In genomic region chrX:114162068-114162735, GRCh38 we compare ENCODE assay signal across 16 cellular contexts.
DNase-seq lines count a peak whose midpoint lies in the region; ATAC-seq and TF ChIP-seq lines count a peak whose summit lies in the region.
"Had no signal": no experiment of that assay in that cellular context is flagged by ENCODE, and none has a peak within 500 bp of the region (broad histone marks: within the 10 kb centered on the region; RNA-seq: fewer than 3 reads in every experiment).

No MANE protein-coding gene starts in this region.

- H4K20me1 ChIP-seq in H9 (ENCODE audit: control insufficient read depth, insufficient read depth, insufficient read length): no peaks in the 10 kb centered on the region

- H3K23ac ChIP-seq in H9 (ENCODE audit: insufficient read length, low read depth, low read length): no peak overlapping the region

- no CpG with 5 or more reads among the region's 9 CpGs for WGBS in H9 (ENCODE audit: extremely low coverage, insufficient read length, low lambda C conversion rate)

- no peaks in the 10 kb centered on the region for H3K9me3 ChIP-seq in H9 (ENCODE audit: control insufficient read depth, low read depth, low read length)
- no peaks in the 10 kb centered on the region for H3K9me3 ChIP-seq in SJCRH30 (replicated peaks)
- H3K9me3 ChIP-seq in CD4-positive, alpha-beta T cell (ENCODE audit: control insufficient read depth, low read length): no peaks in the 10 kb centered on the region
- H3K9me3 ChIP-seq: lower lobe of right lung had no signal

- H4K91ac ChIP-seq in H9 (ENCODE audit: insufficient read length, low read depth, low read length): no peak overlapping the region

- no peak overlapping the region for H2AFZ ChIP-seq in H9 (ENCODE audit: low read length)

- no peaks in the 10 kb centered on the region for H3K79me1 ChIP-seq in H9 (ENCODE audit: insufficient read depth, low read depth, low read length, poor library complexity, severe bottlenecking)

- no peak overlapping the region for H2BK20ac ChIP-seq in H9 (ENCODE audit: low read depth, low read length, poor library complexity, severe bottlenecking)

- H3K27ac ChIP-seq in H9 (ENCODE audit: insufficient read length, low read depth, low read length) (no peak overlapping the region), SJCRH30 (peak overlapping the region; percentile 81)
- no peak overlapping the region for H3K27ac ChIP-seq in CD4-positive, alpha-beta T cell (ENCODE audit: low read depth, low read length)
- H3K27ac ChIP-seq: epithelial cell of prostate, lower lobe of right lung had no signal

- H2BK120ac ChIP-seq in H9 (ENCODE audit: low read depth, low read length, poor library complexity, severe bottlenecking): no peak overlapping the region

- no peak overlapping the region for H3K4me3 Mint-ChIP-seq in H9
- H3K4me3 Mint-ChIP-seq in CD4-positive, alpha-beta T cell: no peak overlapping the region
- H3K4me3 Mint-ChIP-seq: CD8-positive, alpha-beta T cell had no signal

- H3K56ac ChIP-seq in H9 (ENCODE audit: insufficient read length, low read depth, low read length): no peak overlapping the region

- H3K4me1 ChIP-seq in H9 (ENCODE audit: insufficient read depth, low read length) (no peaks in the 10 kb centered on the region), SJCRH30 (peaks cover 21% of the 10 kb centered on the region)
- H3K4me1 ChIP-seq: lower lobe of right lung had no signal

- H3K4me3 ChIP-seq in GM06990 (replicated peaks; ENCODE audit: low read depth, low read length) (no peak overlapping the region), SJCRH30 (no peak overlapping the region; the same call in 1 of the 2 replicates)
- H3K4me3 ChIP-seq: lower lobe of right lung had no signal

- H3K27ac Mint-ChIP-seq in H9: no peak overlapping the region
- no peak overlapping the region for H3K27ac Mint-ChIP-seq in CD4-positive, alpha-beta T cell
- H3K27ac Mint-ChIP-seq: CD8-positive, alpha-beta T cell had no signal

- H4K5ac ChIP-seq in H9 (ENCODE audit: insufficient read length, low read depth, low read length): no peak overlapping the region

- H3K36me3 ChIP-seq in GM06990 (ENCODE audit: control insufficient read depth, insufficient read depth, low read length) (no peaks in the 10 kb centered on the region), SJCRH30 (no peaks in the 10 kb centered on the region)
- H3K36me3 ChIP-seq: lower lobe of right lung had no signal

- no peak overlapping the region for H3T11ph ChIP-seq in H9 (ENCODE audit: low read length)

- no peak overlapping the region for H3K9ac ChIP-seq in H9 (ENCODE audit: extremely low read depth, insufficient read length, low read length)

- H3K27me3 Mint-ChIP-seq in H9 (ENCODE audit: low read depth): no peaks in the 10 kb centered on the region
- H3K27me3 Mint-ChIP-seq in CD4-positive, alpha-beta T cell: no peaks in the 10 kb centered on the region

- H3K9me3 Mint-ChIP-seq in H9: peaks cover 12 to 15% of the 10 kb centered on the region in 2 experiments
- peaks cover 5% of the 10 kb centered on the region for H3K9me3 Mint-ChIP-seq in CD4-positive, alpha-beta T cell

- ATAC-seq in CD4-positive, alpha-beta T cell (ENCODE audit: poor library complexity): no peak
- ATAC-seq: CD8-positive, alpha-beta T cell; lower lobe of right lung had no signal

- POLR2A ChIA-PET in CD4-positive, alpha-beta T cell (lab: Charles Lee): no interaction called here

- H3K27me3 ChIP-seq in GM06990 (replicated peaks; ENCODE audit: control insufficient read depth, insufficient read depth, low read length) (no peaks in the 10 kb centered on the region), H9 (ENCODE audit: insufficient read depth, low read length) (no peaks in the 10 kb centered on the region), SJCRH30 (no peaks in the 10 kb centered on the region)
- H3K27me3 ChIP-seq in CD4-positive, alpha-beta T cell (ENCODE audit: control insufficient read depth, insufficient read depth, low read length): no peaks in the 10 kb centered on the region

- H3K14ac ChIP-seq in H9 (ENCODE audit: insufficient read depth, low read length): no peak overlapping the region; the same call in 1 of the 2 replicates

- no peak overlapping the region for H2BK12ac ChIP-seq in H9 (ENCODE audit: insufficient read length, low read depth, low read length)

- no peaks in the 10 kb centered on the region for H3K23me2 ChIP-seq in H9 (ENCODE audit: insufficient read length, low read depth, low read length, poor library complexity, severe bottlenecking)

- TF ChIP-seq CTCF in GM06990 (IDR thresholded peaks at IDR 0.05; ENCODE audit: insufficient read depth, low read length, poor library complexity, severe bottlenecking) (peak; percentile 33), H9 (conservative IDR thresholded peaks at IDR 0.05) (peak; percentile 87)
- TF ChIP-seq CTCF in CD4-positive, alpha-beta T cell (IDR thresholded peaks at IDR 0.05): no peak

- H2BK15ac ChIP-seq in H9 (ENCODE audit: low read depth, low read length): no peak overlapping the region

- DNase-seq in GM06990 (ENCODE audit: extremely low read depth, insufficient read length): no peak
- peak; percentile 88 for DNase-seq in H9
- DNase-seq in SJCRH30: peak; percentile 46 to 65
- DNase-seq in iPS-NIHi7 (ENCODE audit: extremely low spot score): peak; percentile 76
- DNase-seq in NOMO-1 treated with dmso at 0.1 percent for 144 hours (lab: John Stamatoyannopoulos, UW; ENCODE audit: unreplicated experiment): no peak
- DNase-seq in activated T-cell treated with anti-CD3 and anti-CD28 coated beads, Interleukin-2, amount 50 U/mL, for 1 hour: no peak
- no peak for DNase-seq in CD4-positive, alpha-beta T cell
- DNase-seq: activated CD4-positive, CD25-positive, alpha-beta regulatory T cell treated with anti-CD3 and anti-CD28 coated beads, Interleukin-2, amount 50 U/mL, for 72 hours; activated T-cell treated with anti-CD3 and anti-CD28 coated beads for 4 hours; CD8-positive, alpha-beta T cell; GOT3; hippocampal formation; lower lobe of right lung; MV-4-11; small intestine had no signal

- no peak overlapping the region for H3K4ac ChIP-seq in H9 (ENCODE audit: low read depth, low read length)

- H2BK5ac ChIP-seq in H9 (ENCODE audit: insufficient read length, low read length): no peak overlapping the region

- H3K18ac ChIP-seq in H9 (ENCODE audit: insufficient read length, low read depth, low read length): no peak overlapping the region

- H2AK5ac ChIP-seq in H9 (ENCODE audit: insufficient read length, low read length): no peak overlapping the region

- H3K4me1 Mint-ChIP-seq in H9: peaks cover 5 to 6% of the 10 kb centered on the region in 2 experiments; a peak in 2 of 4 replicates
- no peaks in the 10 kb centered on the region for H3K4me1 Mint-ChIP-seq in CD4-positive, alpha-beta T cell (ENCODE audit: low read depth)

- H3K79me2 ChIP-seq in H9 (ENCODE audit: insufficient read depth, low read length): no peaks in the 10 kb centered on the region

- no peak overlapping the region for H3K4me2 ChIP-seq in H9 (ENCODE audit: insufficient read depth, insufficient read length, low read length)

- peaks cover 12 to 13% (median 13%) of the 10 kb centered on the region in 3 experiments for H3K36me3 Mint-ChIP-seq in H9 (ENCODE audit: insufficient read depth in 1 of 3, low read depth in 3 of 3)
- H3K36me3 Mint-ChIP-seq in CD4-positive, alpha-beta T cell (ENCODE audit: low read depth): no peaks in the 10 kb centered on the region
- H3K36me3 Mint-ChIP-seq: CD8-positive, alpha-beta T cell had no signal

- intact Hi-C loops in CD4-positive, alpha-beta T cell (cut with DNase I, micrococcal nuclease): no loop called here

- CTCF ChIA-PET in CD4-positive, alpha-beta T cell (lab: Charles Lee): no interaction called here

- no peak overlapping the region for H4K8ac ChIP-seq in H9 (replicated peaks; ENCODE audit: insufficient read length, low read depth, low read length)

Comparison
In these comparisons a context has a peak if more than half of its experiments do, and no peak if none do; other contexts are left out.
1. DNase-seq: peak in H9 (single experiment), SJCRH30 (2 of 2) and iPS-NIHi7 (single experiment); none in GM06990 (single experiment), NOMO-1 treated with dmso at 0.1 percent for 144 hours (single experiment), activated T-cell treated with anti-CD3 and anti-CD28 coated beads, Interleukin-2, amount 50 U/mL, for 1 hour (single experiment) and CD4-positive, alpha-beta T cell (0 of 10).